In the genomic region with DNA sequence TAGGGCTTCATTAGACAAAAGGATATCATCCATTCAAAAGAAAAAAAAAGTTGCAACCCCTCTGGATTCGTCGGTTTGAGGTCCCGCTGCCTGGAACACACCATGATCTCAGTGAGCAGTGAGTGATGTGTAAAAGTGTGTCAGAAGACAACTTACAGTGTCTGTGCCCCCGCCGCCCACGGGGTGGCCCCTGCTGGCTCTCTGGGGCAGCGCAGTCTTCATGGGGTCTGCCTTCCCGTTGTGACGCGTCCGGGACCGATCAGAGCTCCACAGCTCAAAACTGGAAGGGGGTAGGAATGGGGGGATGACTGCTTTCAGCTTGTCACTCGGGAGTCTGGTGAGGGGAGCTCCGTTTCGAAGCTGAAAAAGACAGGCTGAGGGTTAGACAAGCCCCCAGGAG, we compare ENCODE assay signal across 2 cellular contexts.
TF ChIP-seq lines count a peak whose summit lies in the region.

No MANE protein-coding gene starts in this region.

TF ChIP-seq in GM23338, 12 proteins besides CTCF, POLR2A, EP300 and RAD21 (continues in another document):
- no peak for TF ChIP-seq CREB1 (CRISPR knock-in tag; IDR thresholded peaks at IDR 0.05; ENCODE audit: low read depth)
- no peak for TF ChIP-seq NANOG (IDR thresholded peaks at IDR 0.05; ENCODE audit: borderline replicate concordance)
- no peak for TF ChIP-seq JUNB (IDR thresholded peaks at IDR 0.05; ENCODE audit: unreplicated experiment)
- no peak for TF ChIP-seq EZH2phosphoT487 (IDR thresholded peaks at IDR 0.05; ENCODE audit: unreplicated experiment)
- TF ChIP-seq, protein P1, sequence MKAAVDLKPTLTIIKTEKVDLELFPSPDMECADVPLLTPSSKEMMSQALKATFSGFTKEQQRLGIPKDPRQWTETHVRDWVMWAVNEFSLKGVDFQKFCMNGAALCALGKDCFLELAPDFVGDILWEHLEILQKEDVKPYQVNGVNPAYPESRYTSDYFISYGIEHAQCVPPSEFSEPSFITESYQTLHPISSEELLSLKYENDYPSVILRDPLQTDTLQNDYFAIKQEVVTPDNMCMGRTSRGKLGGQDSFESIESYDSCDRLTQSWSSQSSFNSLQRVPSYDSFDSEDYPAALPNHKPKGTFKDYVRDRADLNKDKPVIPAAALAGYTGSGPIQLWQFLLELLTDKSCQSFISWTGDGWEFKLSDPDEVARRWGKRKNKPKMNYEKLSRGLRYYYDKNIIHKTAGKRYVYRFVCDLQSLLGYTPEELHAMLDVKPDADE (IDR thresholded peaks at IDR 0.05), result no peak
- TF ChIP-seq ZNF114 (CRISPR knock-in tag; IDR thresholded peaks at IDR 0.05), result no peak
- TF ChIP-seq, protein P2, sequence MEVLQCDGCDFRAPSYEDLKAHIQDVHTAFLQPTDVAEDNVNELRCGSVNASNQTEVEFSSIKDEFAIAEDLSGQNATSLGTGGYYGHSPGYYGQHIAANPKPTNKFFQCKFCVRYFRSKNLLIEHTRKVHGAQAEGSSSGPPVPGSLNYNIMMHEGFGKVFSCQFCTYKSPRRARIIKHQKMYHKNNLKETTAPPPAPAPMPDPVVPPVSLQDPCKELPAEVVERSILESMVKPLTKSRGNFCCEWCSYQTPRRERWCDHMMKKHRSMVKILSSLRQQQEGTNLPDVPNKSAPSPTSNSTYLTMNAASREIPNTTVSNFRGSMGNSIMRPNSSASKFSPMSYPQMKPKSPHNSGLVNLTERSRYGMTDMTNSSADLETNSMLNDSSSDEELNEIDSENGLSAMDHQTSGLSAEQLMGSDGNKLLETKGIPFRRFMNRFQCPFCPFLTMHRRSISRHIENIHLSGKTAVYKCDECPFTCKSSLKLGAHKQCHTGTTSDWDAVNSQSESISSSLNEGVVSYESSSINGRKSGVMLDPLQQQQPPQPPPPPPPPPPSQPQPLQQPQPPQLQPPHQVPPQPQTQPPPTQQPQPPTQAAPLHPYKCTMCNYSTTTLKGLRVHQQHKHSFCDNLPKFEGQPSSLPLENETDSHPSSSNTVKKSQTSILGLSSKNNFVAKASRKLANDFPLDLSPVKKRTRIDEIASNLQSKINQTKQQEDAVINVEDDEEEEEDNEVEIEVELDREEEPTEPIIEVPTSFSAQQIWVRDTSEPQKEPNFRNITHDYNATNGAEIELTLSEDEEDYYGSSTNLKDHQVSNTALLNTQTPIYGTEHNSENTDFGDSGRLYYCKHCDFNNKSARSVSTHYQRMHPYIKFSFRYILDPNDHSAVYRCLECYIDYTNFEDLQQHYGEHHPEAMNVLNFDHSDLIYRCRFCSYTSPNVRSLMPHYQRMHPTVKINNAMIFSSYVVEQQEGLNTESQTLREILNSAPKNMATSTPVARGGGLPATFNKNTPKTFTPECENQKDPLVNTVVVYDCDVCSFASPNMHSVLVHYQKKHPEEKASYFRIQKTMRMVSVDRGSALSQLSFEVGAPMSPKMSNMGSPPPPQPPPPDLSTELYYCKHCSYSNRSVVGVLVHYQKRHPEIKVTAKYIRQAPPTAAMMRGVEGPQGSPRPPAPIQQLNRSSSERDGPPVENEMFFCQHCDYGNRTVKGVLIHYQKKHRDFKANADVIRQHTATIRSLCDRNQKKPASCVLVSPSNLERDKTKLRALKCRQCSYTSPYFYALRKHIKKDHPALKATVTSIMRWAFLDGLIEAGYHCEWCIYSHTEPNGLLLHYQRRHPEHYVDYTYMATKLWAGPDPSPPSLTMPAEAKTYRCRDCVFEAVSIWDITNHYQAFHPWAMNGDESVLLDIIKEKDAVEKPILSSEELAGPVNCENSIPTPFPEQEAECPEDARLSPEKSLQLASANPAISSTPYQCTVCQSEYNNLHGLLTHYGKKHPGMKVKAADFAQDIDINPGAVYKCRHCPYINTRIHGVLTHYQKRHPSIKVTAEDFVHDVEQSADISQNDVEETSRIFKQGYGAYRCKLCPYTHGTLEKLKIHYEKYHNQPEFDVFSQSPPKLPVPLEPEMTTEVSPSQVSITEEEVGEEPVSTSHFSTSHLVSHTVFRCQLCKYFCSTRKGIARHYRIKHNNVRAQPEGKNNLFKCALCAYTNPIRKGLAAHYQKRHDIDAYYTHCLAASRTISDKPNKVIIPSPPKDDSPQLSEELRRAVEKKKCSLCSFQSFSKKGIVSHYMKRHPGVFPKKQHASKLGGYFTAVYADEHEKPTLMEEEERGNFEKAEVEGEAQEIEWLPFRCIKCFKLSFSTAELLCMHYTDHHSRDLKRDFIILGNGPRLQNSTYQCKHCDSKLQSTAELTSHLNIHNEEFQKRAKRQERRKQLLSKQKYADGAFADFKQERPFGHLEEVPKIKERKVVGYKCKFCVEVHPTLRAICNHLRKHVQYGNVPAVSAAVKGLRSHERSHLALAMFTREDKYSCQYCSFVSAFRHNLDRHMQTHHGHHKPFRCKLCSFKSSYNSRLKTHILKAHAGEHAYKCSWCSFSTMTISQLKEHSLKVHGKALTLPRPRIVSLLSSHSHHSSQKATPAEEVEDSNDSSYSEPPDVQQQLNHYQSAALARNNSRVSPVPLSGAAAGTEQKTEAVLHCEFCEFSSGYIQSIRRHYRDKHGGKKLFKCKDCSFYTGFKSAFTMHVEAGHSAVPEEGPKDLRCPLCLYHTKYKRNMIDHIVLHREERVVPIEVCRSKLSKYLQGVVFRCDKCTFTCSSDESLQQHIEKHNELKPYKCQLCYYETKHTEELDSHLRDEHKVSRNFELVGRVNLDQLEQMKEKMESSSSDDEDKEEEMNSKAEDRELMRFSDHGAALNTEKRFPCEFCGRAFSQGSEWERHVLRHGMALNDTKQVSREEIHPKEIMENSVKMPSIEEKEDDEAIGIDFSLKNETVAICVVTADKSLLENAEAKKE (CRISPR knock-in tag; IDR thresholded peaks at IDR 0.05), result no peak
- TF ChIP-seq, protein P3, sequence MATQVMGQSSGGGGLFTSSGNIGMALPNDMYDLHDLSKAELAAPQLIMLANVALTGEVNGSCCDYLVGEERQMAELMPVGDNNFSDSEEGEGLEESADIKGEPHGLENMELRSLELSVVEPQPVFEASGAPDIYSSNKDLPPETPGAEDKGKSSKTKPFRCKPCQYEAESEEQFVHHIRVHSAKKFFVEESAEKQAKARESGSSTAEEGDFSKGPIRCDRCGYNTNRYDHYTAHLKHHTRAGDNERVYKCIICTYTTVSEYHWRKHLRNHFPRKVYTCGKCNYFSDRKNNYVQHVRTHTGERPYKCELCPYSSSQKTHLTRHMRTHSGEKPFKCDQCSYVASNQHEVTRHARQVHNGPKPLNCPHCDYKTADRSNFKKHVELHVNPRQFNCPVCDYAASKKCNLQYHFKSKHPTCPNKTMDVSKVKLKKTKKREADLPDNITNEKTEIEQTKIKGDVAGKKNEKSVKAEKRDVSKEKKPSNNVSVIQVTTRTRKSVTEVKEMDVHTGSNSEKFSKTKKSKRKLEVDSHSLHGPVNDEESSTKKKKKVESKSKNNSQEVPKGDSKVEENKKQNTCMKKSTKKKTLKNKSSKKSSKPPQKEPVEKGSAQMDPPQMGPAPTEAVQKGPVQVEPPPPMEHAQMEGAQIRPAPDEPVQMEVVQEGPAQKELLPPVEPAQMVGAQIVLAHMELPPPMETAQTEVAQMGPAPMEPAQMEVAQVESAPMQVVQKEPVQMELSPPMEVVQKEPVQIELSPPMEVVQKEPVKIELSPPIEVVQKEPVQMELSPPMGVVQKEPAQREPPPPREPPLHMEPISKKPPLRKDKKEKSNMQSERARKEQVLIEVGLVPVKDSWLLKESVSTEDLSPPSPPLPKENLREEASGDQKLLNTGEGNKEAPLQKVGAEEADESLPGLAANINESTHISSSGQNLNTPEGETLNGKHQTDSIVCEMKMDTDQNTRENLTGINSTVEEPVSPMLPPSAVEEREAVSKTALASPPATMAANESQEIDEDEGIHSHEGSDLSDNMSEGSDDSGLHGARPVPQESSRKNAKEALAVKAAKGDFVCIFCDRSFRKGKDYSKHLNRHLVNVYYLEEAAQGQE (IDR thresholded peaks at IDR 0.05; ENCODE audit: unreplicated experiment), result no peak
- TF ChIP-seq EZH2 (IDR thresholded peaks at IDR 0.05; ENCODE audit: low read depth, unreplicated experiment), result no peak
- no peak for TF ChIP-seq STAT1 (IDR thresholded peaks at IDR 0.05; ENCODE audit: unreplicated experiment)

TF ChIP-seq in HepG2, 621 proteins besides CTCF, POLR2A, EP300 and RAD21:
- TF ChIP-seq NBN (conservative IDR thresholded peaks at IDR 0.05), result no peak
- TF ChIP-seq, protein P4, sequence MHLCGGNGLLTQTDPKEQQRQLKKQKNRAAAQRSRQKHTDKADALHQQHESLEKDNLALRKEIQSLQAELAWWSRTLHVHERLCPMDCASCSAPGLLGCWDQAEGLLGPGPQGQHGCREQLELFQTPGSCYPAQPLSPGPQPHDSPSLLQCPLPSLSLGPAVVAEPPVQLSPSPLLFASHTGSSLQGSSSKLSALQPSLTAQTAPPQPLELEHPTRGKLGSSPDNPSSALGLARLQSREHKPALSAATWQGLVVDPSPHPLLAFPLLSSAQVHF (CRISPR knock-in tag; IDR thresholded peaks at IDR 0.05), result no peak
- TF ChIP-seq, protein P5, sequence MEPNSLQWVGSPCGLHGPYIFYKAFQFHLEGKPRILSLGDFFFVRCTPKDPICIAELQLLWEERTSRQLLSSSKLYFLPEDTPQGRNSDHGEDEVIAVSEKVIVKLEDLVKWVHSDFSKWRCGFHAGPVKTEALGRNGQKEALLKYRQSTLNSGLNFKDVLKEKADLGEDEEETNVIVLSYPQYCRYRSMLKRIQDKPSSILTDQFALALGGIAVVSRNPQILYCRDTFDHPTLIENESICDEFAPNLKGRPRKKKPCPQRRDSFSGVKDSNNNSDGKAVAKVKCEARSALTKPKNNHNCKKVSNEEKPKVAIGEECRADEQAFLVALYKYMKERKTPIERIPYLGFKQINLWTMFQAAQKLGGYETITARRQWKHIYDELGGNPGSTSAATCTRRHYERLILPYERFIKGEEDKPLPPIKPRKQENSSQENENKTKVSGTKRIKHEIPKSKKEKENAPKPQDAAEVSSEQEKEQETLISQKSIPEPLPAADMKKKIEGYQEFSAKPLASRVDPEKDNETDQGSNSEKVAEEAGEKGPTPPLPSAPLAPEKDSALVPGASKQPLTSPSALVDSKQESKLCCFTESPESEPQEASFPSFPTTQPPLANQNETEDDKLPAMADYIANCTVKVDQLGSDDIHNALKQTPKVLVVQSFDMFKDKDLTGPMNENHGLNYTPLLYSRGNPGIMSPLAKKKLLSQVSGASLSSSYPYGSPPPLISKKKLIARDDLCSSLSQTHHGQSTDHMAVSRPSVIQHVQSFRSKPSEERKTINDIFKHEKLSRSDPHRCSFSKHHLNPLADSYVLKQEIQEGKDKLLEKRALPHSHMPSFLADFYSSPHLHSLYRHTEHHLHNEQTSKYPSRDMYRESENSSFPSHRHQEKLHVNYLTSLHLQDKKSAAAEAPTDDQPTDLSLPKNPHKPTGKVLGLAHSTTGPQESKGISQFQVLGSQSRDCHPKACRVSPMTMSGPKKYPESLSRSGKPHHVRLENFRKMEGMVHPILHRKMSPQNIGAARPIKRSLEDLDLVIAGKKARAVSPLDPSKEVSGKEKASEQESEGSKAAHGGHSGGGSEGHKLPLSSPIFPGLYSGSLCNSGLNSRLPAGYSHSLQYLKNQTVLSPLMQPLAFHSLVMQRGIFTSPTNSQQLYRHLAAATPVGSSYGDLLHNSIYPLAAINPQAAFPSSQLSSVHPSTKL (CRISPR knock-in tag; IDR thresholded peaks at IDR 0.05), result no peak
- TF ChIP-seq, protein P6, sequence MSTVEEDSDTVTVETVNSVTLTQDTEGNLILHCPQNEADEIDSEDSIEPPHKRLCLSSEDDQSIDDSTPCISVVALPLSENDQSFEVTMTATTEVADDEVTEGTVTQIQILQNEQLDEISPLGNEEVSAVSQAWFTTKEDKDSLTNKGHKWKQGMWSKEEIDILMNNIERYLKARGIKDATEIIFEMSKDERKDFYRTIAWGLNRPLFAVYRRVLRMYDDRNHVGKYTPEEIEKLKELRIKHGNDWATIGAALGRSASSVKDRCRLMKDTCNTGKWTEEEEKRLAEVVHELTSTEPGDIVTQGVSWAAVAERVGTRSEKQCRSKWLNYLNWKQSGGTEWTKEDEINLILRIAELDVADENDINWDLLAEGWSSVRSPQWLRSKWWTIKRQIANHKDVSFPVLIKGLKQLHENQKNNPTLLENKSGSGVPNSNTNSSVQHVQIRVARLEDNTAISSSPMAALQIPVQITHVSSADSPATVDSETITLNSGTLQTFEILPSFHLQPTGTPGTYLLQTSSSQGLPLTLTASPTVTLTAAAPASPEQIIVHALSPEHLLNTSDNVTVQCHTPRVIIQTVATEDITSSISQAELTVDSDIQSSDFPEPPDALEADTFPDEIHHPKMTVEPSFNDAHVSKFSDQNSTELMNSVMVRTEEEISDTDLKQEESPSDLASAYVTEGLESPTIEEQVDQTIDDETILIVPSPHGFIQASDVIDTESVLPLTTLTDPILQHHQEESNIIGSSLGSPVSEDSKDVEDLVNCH (CRISPR knock-in tag; IDR thresholded peaks at IDR 0.05), result no peak
- TF ChIP-seq, protein P7, sequence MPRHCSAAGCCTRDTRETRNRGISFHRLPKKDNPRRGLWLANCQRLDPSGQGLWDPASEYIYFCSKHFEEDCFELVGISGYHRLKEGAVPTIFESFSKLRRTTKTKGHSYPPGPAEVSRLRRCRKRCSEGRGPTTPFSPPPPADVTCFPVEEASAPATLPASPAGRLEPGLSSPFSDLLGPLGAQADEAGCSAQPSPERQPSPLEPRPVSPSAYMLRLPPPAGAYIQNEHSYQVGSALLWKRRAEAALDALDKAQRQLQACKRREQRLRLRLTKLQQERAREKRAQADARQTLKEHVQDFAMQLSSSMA (CRISPR knock-in tag; IDR thresholded peaks at IDR 0.05), result no peak
- TF ChIP-seq TARDBP (CRISPR knock-in tag; IDR thresholded peaks at IDR 0.05), result no peak
- no peak for TF ChIP-seq NFIB (CRISPR knock-in tag; IDR thresholded peaks at IDR 0.05; ENCODE audit: borderline replicate concordance)
- no peak for TF ChIP-seq TBX3 (IDR thresholded peaks at IDR 0.05; ENCODE audit: borderline replicate concordance)
- TF ChIP-seq TBX2 (CRISPR knock-in tag; IDR thresholded peaks at IDR 0.05; ENCODE audit: borderline replicate concordance), result no peak
- no peak for TF ChIP-seq SMAD1 (CRISPR knock-in tag; IDR thresholded peaks at IDR 0.05; ENCODE audit: borderline replicate concordance, low read depth)
- no peak for TF ChIP-seq ZNF670 (CRISPR knock-in tag; IDR thresholded peaks at IDR 0.05; ENCODE audit: borderline replicate concordance)
- no peak for TF ChIP-seq MBD4 (IDR thresholded peaks at IDR 0.05; ENCODE audit: borderline replicate concordance, low read length)
